ENCODE assay signal across 2 cellular contexts in the genomic region with DNA sequence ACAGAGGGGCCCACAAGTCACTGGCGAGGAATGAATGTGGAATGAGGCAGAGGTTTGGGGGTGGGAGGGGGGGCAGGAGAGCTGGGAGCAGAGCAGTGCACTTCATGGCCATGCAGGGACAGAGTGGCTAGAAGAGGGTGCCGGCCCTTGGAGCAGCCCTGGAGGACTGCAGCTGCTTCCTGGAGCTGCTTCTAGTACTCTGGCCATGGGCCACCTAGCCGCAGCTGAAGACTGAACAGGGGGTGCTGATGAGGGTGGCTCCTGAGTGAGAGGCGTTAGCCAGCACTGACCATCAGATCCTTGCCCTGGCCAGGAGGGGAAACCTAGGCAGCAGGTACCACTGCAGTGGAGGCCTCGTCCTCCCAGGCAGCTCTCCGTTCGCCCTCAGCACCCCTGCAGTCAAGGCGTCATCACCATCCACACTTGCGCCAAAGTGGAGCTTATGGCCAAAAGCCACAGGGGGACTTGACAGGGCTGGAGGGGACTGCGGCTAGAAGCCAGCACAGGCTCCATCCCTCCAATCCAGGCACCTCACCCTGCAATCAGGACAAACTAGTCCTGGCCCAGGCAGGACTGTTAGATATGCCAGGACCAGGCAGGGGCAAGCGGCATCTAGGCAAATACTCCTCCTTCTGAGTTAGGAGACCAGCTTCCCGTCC.
TF ChIP-seq lines count a peak whose summit lies in the region.

No MANE protein-coding gene starts in this region.

TF ChIP-seq in HepG2, 621 proteins besides CTCF, POLR2A, EP300 and RAD21:
- TF ChIP-seq, protein P1, sequence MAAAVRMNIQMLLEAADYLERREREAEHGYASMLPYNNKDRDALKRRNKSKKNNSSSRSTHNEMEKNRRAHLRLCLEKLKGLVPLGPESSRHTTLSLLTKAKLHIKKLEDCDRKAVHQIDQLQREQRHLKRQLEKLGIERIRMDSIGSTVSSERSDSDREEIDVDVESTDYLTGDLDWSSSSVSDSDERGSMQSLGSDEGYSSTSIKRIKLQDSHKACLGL (CRISPR knock-in tag; IDR thresholded peaks at IDR 0.05): no peak
- 0 out of 2 replicates have a peak, but pooled peaks have one; percentile 40 for TF ChIP-seq AKAP8 (CRISPR knock-in tag; IDR thresholded peaks at IDR 0.05)
- no peak for TF ChIP-seq SOX6 (IDR thresholded peaks at IDR 0.05)
- TF ChIP-seq SOX6 (CRISPR knock-in tag; IDR thresholded peaks at IDR 0.05): 0 out of 2 replicates have a peak, but pooled peaks have one; percentile 9
- no peak for TF ChIP-seq RXRB (CRISPR knock-in tag; IDR thresholded peaks at IDR 0.05; ENCODE audit: borderline replicate concordance)
- TF ChIP-seq MYNN (CRISPR knock-in tag; IDR thresholded peaks at IDR 0.05; ENCODE audit: low read depth): no peak
- 0 out of 2 replicates have a peak, but pooled peaks have one; percentile 6 for TF ChIP-seq KDM5B (CRISPR knock-in tag; IDR thresholded peaks at IDR 0.05; ENCODE audit: borderline replicate concordance)
- TF ChIP-seq HOXD1 (CRISPR knock-in tag; IDR thresholded peaks at IDR 0.05): no peak
- TF ChIP-seq, protein P2, sequence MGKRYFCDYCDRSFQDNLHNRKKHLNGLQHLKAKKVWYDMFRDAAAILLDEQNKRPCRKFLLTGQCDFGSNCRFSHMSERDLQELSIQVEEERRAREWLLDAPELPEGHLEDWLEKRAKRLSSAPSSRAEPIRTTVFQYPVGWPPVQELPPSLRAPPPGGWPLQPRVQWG (CRISPR knock-in tag; IDR thresholded peaks at IDR 0.05; ENCODE audit: borderline replicate concordance, low read depth): no peak

TF ChIP-seq in WTC11, 78 proteins besides CTCF, POLR2A, EP300 and RAD21:
- TF ChIP-seq GABPB1 (CRISPR knock-in tag; IDR thresholded peaks at IDR 0.05) (no peak), ZNF396 (CRISPR knock-in tag; IDR thresholded peaks at IDR 0.05; ENCODE audit: borderline replicate concordance) (no peak), CBFB (CRISPR knock-in tag; IDR thresholded peaks at IDR 0.05; ENCODE audit: low read depth) (no peak), ZSCAN18 (CRISPR knock-in tag; IDR thresholded peaks at IDR 0.05) (no peak), ZNF121 (CRISPR knock-in tag; IDR thresholded peaks at IDR 0.05) (no peak), PRRX2 (CRISPR knock-in tag; IDR thresholded peaks at IDR 0.05) (no peak)
